In the genomic region with DNA sequence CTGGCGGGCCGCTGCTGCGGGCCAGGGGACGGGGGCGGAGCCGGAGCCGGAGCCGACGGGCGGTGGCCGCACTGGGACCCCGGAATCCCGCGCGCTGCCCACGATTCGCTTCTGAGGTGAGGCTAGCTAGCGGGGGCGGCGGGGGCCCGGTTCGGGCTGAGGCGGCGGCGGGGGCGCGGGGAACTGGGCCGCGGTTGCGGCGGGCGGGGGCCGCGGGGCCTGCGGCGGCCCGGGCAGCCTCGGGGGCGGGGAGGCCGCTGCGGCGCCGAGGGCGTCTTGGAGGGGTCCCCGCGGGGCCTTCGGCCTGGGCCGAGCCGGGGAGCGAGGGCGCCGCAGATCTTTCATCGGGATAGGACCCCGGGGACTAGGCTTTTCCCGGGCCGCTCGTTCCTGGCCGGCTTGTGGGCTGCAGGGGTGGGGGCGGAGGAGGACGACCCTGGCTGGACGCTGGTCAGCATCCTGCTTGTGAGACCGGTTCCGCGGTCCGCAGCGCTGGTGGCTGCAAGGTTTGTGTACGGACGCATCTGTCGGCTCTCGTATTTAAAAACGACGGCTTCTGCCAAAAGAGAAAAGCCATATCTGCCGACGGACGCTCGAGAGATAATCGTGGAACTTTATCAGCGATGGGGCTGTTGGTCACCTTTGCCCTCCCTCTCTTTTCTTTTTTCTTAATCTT, we compare ENCODE assay signal across 8 cellular contexts. TPM values are rescaled to one million over a fixed set of nuclear protein-coding genes. Genes with fewer than 3 reads are reported as not detected.
A peak's percentile ranks its signal among the peaks of the same experiment; 100 is the strongest.
DNase-seq lines count a peak whose midpoint lies in the region; ATAC-seq and TF ChIP-seq lines count a peak whose summit lies in the region.

No MANE protein-coding gene starts in this region.

- in situ Hi-C loops in SK-MEL-5 (cut with HindIII; ENCODE audit: low pct_unique_long_range_greater_than_20kb, low sequenced_read_pairs): no loop called here

- TF ChIP-seq CTCF in endodermal cell (conservative IDR thresholded peaks at IDR 0.05): no peak
- no peak for TF ChIP-seq CTCF in uterus (IDR thresholded peaks at IDR 0.05)

- ATAC-seq in GM18498 (IDR thresholded peaks at IDR 0.05; ENCODE audit: unreplicated experiment): peak; percentile 13
- peak; percentile 23 for ATAC-seq in HG02840 (IDR thresholded peaks at IDR 0.05; ENCODE audit: low FRiP score, unreplicated experiment)

- no peaks in the 10 kb centered on the region for H3K27me3 ChIP-seq in endodermal cell (ENCODE audit: control insufficient read depth, insufficient read depth, low read length, poor library complexity, severe bottlenecking)
- no peaks in the 10 kb centered on the region for H3K27me3 ChIP-seq in uterus

- H3K36me3 Mint-ChIP-seq in endodermal cell (ENCODE audit: low read depth): peaks cover 3% of the 10 kb centered on the region

- H3K27ac Mint-ChIP-seq in endodermal cell: peak overlapping the region; percentile 91

- peak overlapping the region; percentile 82 for H3K4me3 Mint-ChIP-seq in endodermal cell

- H3K9me3 ChIP-seq in endodermal cell (ENCODE audit: control insufficient read depth, low read length) (peaks cover 10% of the 10 kb centered on the region), uterus (no peaks in the 10 kb centered on the region)

- H3K9me3 Mint-ChIP-seq in endodermal cell: peaks cover 10% of the 10 kb centered on the region

- WGBS in endodermal cell (ENCODE audit: insufficient coverage in 1 of 2, insufficient read length in 1 of 2), 2 experiments: 0% methylated on average over 32 to 78 of the region's 78 CpGs

- H3K4me3 ChIP-seq in endodermal cell (ENCODE audit: low read length) (peak overlapping the region; percentile 100), uterus (peak overlapping the region; percentile 75 to 95)

- H3K9ac ChIP-seq in endodermal cell (ENCODE audit: extremely low read depth, low read length, poor library complexity, severe bottlenecking): peak overlapping the region; percentile 79

- intact Hi-C loops in uterus (cut with DNase I; ENCODE audit: low total_unique reads): no loop called here

- no peaks in the 10 kb centered on the region for H3K27me3 Mint-ChIP-seq in endodermal cell (ENCODE audit: insufficient read depth)

- TF ChIP-seq POLR2A in uterus (IDR thresholded peaks at IDR 0.05): no peak

- DNase-seq in SK-MEL-5 (ENCODE audit: low read depth, low spot score) (peak; percentile 16), endodermal cell (peak; percentile 78), mucosa of gallbladder (ENCODE audit: low spot score) (peak; percentile 31), uterus (peak; percentile 45 to 52), DMS79 (lab: John Stamatoyannopoulos, UW) (no peak)
- DNase-seq in activated CD4-positive, CD25-positive, alpha-beta regulatory T cell treated with anti-CD3 and anti-CD28 coated beads, Interleukin-2, amount 50 U/mL, for 72 hours: no peak

- peaks cover 2% of the 10 kb centered on the region for H3K4me1 ChIP-seq in endodermal cell (ENCODE audit: control insufficient read depth, insufficient read depth, low read length)
- H3K4me1 ChIP-seq in uterus: peaks cover 0 to 9% of the 10 kb centered on the region in 2 donors

- H3K27ac ChIP-seq in endodermal cell (ENCODE audit: low read depth, low read length) (peak overlapping the region; percentile 47), uterus (peak overlapping the region; percentile 88 to 98)

- peaks cover 28% of the 10 kb centered on the region for H3K4me1 Mint-ChIP-seq in endodermal cell

- H3K36me3 ChIP-seq in endodermal cell (ENCODE audit: control insufficient read depth, insufficient read depth, low read length) (peaks cover 4% of the 10 kb centered on the region), uterus (no peaks in the 10 kb centered on the region)

RNA-seq across cellular contexts. Expression of a gene that starts 0.4 kb away (rescaled TPM):
- 144 and 148 TPM in 2 replicates for total RNA-seq in SK-MEL-5 (2014; rRNA removed; shearing (Covaris generic))
- 125 and 152 TPM in 2 replicates for polyA plus RNA-seq in SK-MEL-5 (2015; cell fraction: cytosol; rRNA removed)
- polyA plus RNA-seq in SK-MEL-5 (2015; cell fraction: nucleus; rRNA removed): 98.5 and 103 TPM in 2 replicates
- total RNA-seq in endodermal cell (100 to 1,000 TPM; 231 to 257 TPM), mucosa of gallbladder (346 TPM), uterus (100 to 1,000 TPM; 161 to 403 (median 225) TPM)
- 244 TPM for polyA plus RNA-seq in endodermal cell (2013, experiment 1 of 2)
- polyA plus RNA-seq in endodermal cell (2013, experiment 2 of 2): 230 TPM

RNA-seq across cellular contexts. Expression of a gene that starts 51.2 kb away (rescaled TPM):
- total RNA-seq in SK-MEL-5 (2014; rRNA removed; shearing (Covaris generic)): 15.6 and 18.2 TPM in 2 replicates
- polyA plus RNA-seq in SK-MEL-5 (2015; cell fraction: cytosol; rRNA removed): 21.7 and 23.7 TPM in 2 replicates
- 105 and 116 TPM in 2 replicates for polyA plus RNA-seq in SK-MEL-5 (2015; cell fraction: nucleus; rRNA removed)
- total RNA-seq in endodermal cell (10 to 100 TPM; 40.5 to 43.8 TPM), mucosa of gallbladder (62.1 TPM), uterus (10 to 100 TPM in 3 of 4 donors, 1 to 10 TPM in 1; 6.4 to 50.0 (median 29.3) TPM)
- 28.2 TPM for polyA plus RNA-seq in endodermal cell (2013, experiment 1 of 2)
- polyA plus RNA-seq in endodermal cell (2013, experiment 2 of 2): 21.3 TPM

Comparison
In these comparisons a context has a peak if more than half of its experiments do, and no peak if none do; other contexts are left out.
1. DNase-seq: peak in SK-MEL-5 (single experiment), endodermal cell (single experiment), mucosa of gallbladder (single experiment) and uterus (2 of 2); none in activated CD4-positive, CD25-positive, alpha-beta regulatory T cell treated with anti-CD3 and anti-CD28 coated beads, Interleukin-2, amount 50 U/mL, for 72 hours (single experiment) and DMS79 (single experiment).